ENCODE assay signal across 11 cellular contexts in genomic region chr5:80190960-80191359, GRCh38.
DNase-seq lines count a peak whose midpoint lies in the region; ATAC-seq and TF ChIP-seq lines count a peak whose summit lies in the region.
"Had no signal": no experiment of that assay in that cellular context is flagged by ENCODE, and none has a peak within 500 bp of the region (broad histone marks: within the 10 kb centered on the region; RNA-seq: fewer than 3 reads in every experiment).

No MANE protein-coding gene starts in this region.

- peak overlapping the region; percentile 79 for H3K27ac ChIP-seq in naive thymus-derived CD4-positive, alpha-beta T cell (ENCODE audit: low read depth, low read length)
- no peak overlapping the region for H3K27ac ChIP-seq in suprapubic skin
- H3K27ac ChIP-seq: neutrophil, SK-N-MC had no signal

- H3K36me3 ChIP-seq in naive thymus-derived CD4-positive, alpha-beta T cell (ENCODE audit: control insufficient read depth in 2 of 3, insufficient read depth in 3 of 3, low read length in 3 of 3): no peaks in the 10 kb centered on the region
- no peaks in the 10 kb centered on the region for H3K36me3 ChIP-seq in suprapubic skin
- H3K36me3 ChIP-seq: neutrophil had no signal

- DNase-seq in CD1c-positive myeloid dendritic cell (ENCODE audit: extremely low spot score): peak; percentile 32
- DNase-seq in GM20000 (ENCODE audit: low spot score): peak; percentile 18
- no peak for DNase-seq in activated CD8-positive, alpha-beta T cell treated with anti-CD3 and anti-CD28 coated beads for 36 hours
- DNase-seq in naive thymus-derived CD4-positive, alpha-beta T cell: peak in 2 of 9 donors; percentile 36 to 59
- DNase-seq in NCI-H128 (lab: John Stamatoyannopoulos, UW; ENCODE audit: unreplicated experiment): no peak
- DNase-seq in NCI-H82 (lab: John Stamatoyannopoulos, UW): no peak
- no peak for DNase-seq in suprapubic skin (ENCODE audit: low spot score in 2 of 2)
- DNase-seq in GM10248 (ENCODE audit: extremely low spot score): no peak
- DNase-seq: NCI-H1105 treated with DMSO at 0.1 percent for 48 hours had no signal

- TF ChIP-seq EP300 in suprapubic skin (IDR thresholded peaks at IDR 0.05): no peak

- intact Hi-C loops in activated CD8-positive, alpha-beta T cell treated with anti-CD3 and anti-CD28 coated beads for 36 hours (cut with micrococcal nuclease): loop anchor here (5.0 kb wide), 3 partner anchors 61 to 99 kb away; no protein-coding TSS in a partner anchor
- intact Hi-C loops in naive thymus-derived CD4-positive, alpha-beta T cell (cut with micrococcal nuclease): loop anchor here (2.0 to 10.0 kb wide), 8 partner anchors 36 to 679 kb away; partner anchors contain the start of genes HOMER1 (in 2 of the 2), MTX3 (in 1 of the 2), TENT2 (in 1 of the 2) and ZFYVE16 (in 1 of the 2)

- H3K4me1 ChIP-seq in naive thymus-derived CD4-positive, alpha-beta T cell (ENCODE audit: control insufficient read depth in 2 of 2, insufficient read depth in 2 of 2, low read length in 2 of 2): peaks cover 79 to 92% of the 10 kb centered on the region in 2 donors
- H3K4me1 ChIP-seq in suprapubic skin: peaks cover 58% of the 10 kb centered on the region

- peaks cover 14% of the 10 kb centered on the region for H3K36me3 Mint-ChIP-seq in activated CD8-positive, alpha-beta T cell treated with anti-CD3 and anti-CD28 coated beads for 36 hours (ENCODE audit: low read depth)
- H3K36me3 Mint-ChIP-seq in naive thymus-derived CD4-positive, alpha-beta T cell: peaks cover 5 to 37% (median 14%) of the 10 kb centered on the region in 5 donors

- CTCF ChIA-PET in activated CD8-positive, alpha-beta T cell treated with anti-CD3 and anti-CD28 coated beads for 36 hours (lab: Charles Lee): interaction anchor here (0.8 to 1.3 kb wide), 2 partner anchors 11 to 24 kb away, joined by 4 read pairs; no protein-coding TSS in a partner anchor
- CTCF ChIA-PET in naive thymus-derived CD4-positive, alpha-beta T cell (lab: Charles Lee): interaction anchor here (0.7 to 2.0 kb wide), 2 partner anchors 14 to 55 kb away, joined by 3 to 6 read pairs; no protein-coding TSS in a partner anchor
- CTCF ChIA-PET in GM10248 (lab: Yijun Ruan, JAX): no interaction called here

- H3K27ac Mint-ChIP-seq in activated CD8-positive, alpha-beta T cell treated with anti-CD3 and anti-CD28 coated beads for 36 hours: peak overlapping the region; percentile 86
- peak overlapping the region; percentile 94 to 99 (median 97) for H3K27ac Mint-ChIP-seq in naive thymus-derived CD4-positive, alpha-beta T cell

- H3K4me3 Mint-ChIP-seq in activated CD8-positive, alpha-beta T cell treated with anti-CD3 and anti-CD28 coated beads for 36 hours: peak overlapping the region; percentile 76
- H3K4me3 Mint-ChIP-seq in naive thymus-derived CD4-positive, alpha-beta T cell: peak overlapping the region; percentile 53 to 100 (median 92)

- H3K27me3 ChIP-seq in naive thymus-derived CD4-positive, alpha-beta T cell (ENCODE audit: control insufficient read depth in 2 of 2, insufficient read depth in 2 of 2, low read length in 2 of 2): no peaks in the 10 kb centered on the region
- H3K27me3 ChIP-seq in suprapubic skin: no peaks in the 10 kb centered on the region
- H3K27me3 ChIP-seq: neutrophil had no signal

- 71% methylated on average over 3 of the region's 3 CpGs for WGBS in suprapubic skin

- H3K9me3 Mint-ChIP-seq in activated CD8-positive, alpha-beta T cell treated with anti-CD3 and anti-CD28 coated beads for 36 hours: no peaks in the 10 kb centered on the region
- peaks cover 0 to 2% (median 0%) of the 10 kb centered on the region in 11 donors for H3K9me3 Mint-ChIP-seq in naive thymus-derived CD4-positive, alpha-beta T cell

- POLR2A ChIA-PET in activated CD8-positive, alpha-beta T cell treated with anti-CD3 and anti-CD28 coated beads for 36 hours (lab: Charles Lee): interaction anchor here (1.9 kb wide), 1 partner anchor 48 kb away, joined by 5 read pairs; no protein-coding TSS in a partner anchor
- POLR2A ChIA-PET in naive thymus-derived CD4-positive, alpha-beta T cell (lab: Charles Lee): interaction anchor here (0.5 to 10.2 kb wide), 12 partner anchors 9 to 99 kb away, joined by 3 to 115 read pairs (median 7); partner anchors contain the start of gene SERINC5
- POLR2A ChIA-PET in GM10248 (lab: Yijun Ruan, JAX): no interaction called here

- no peak overlapping the region for H3K4me3 ChIP-seq in naive thymus-derived CD4-positive, alpha-beta T cell (ENCODE audit: low read length)
- no peak overlapping the region for H3K4me3 ChIP-seq in suprapubic skin
- H3K4me3 ChIP-seq: SK-N-MC had no signal

- no peaks in the 10 kb centered on the region for H3K9me3 ChIP-seq in naive thymus-derived CD4-positive, alpha-beta T cell (ENCODE audit: control insufficient read depth in 2 of 3, low read length in 3 of 3)
- H3K9me3 ChIP-seq in suprapubic skin: no peaks in the 10 kb centered on the region
- H3K9me3 ChIP-seq: neutrophil had no signal

- H3K27me3 Mint-ChIP-seq in activated CD8-positive, alpha-beta T cell treated with anti-CD3 and anti-CD28 coated beads for 36 hours: no peaks in the 10 kb centered on the region
- H3K27me3 Mint-ChIP-seq in naive thymus-derived CD4-positive, alpha-beta T cell: no peaks in the 10 kb centered on the region

- TF ChIP-seq CTCF in GM20000 (IDR thresholded peaks at IDR 0.05; ENCODE audit: extremely low read depth, missing control alignments) (no peak), suprapubic skin (IDR thresholded peaks at IDR 0.05) (no peak), GM10248 (IDR thresholded peaks at IDR 0.05; ENCODE audit: control extremely low read depth, extremely low read depth, low read depth, missing control alignments) (no peak)
- no peak for TF ChIP-seq CTCF in activated CD8-positive, alpha-beta T cell treated with anti-CD3 and anti-CD28 coated beads for 36 hours (IDR thresholded peaks at IDR 0.05)

- peaks cover 78% of the 10 kb centered on the region for H3K4me1 Mint-ChIP-seq in activated CD8-positive, alpha-beta T cell treated with anti-CD3 and anti-CD28 coated beads for 36 hours (ENCODE audit: low read depth)
- peaks cover 62 to 98% (median 87%) of the 10 kb centered on the region in 7 donors for H3K4me1 Mint-ChIP-seq in naive thymus-derived CD4-positive, alpha-beta T cell

- TF ChIP-seq POLR2A in suprapubic skin (IDR thresholded peaks at IDR 0.05): no peak

- ATAC-seq in activated CD8-positive, alpha-beta T cell treated with anti-CD3 and anti-CD28 coated beads for 36 hours: peak; percentile 6
- ATAC-seq in naive thymus-derived CD4-positive, alpha-beta T cell: no peak

Comparison
In these comparisons a context has a peak if more than half of its experiments do, and no peak if none do; other contexts are left out.
1. DNase-seq: peak in CD1c-positive myeloid dendritic cell (single experiment) and GM20000 (single experiment); none in activated CD8-positive, alpha-beta T cell treated with anti-CD3 and anti-CD28 coated beads for 36 hours (single experiment), NCI-H128 (single experiment), NCI-H82 (single experiment), suprapubic skin (0 of 2) and GM10248 (single experiment).